1 cellular context compared by ENCODE assay signal in genomic region chr2:239118264-239118663, GRCh38.
TF ChIP-seq lines count a peak whose summit lies in the region.

No MANE protein-coding gene starts in this region.

TF ChIP-seq in SK-N-SH, 30 proteins besides CTCF, POLR2A, EP300 and RAD21 (continued from another document):
- TF ChIP-seq TEAD4 (IDR thresholded peaks at IDR 0.05; ENCODE audit: borderline replicate concordance, insufficient read depth): no peak
- TF ChIP-seq, protein P1, sequence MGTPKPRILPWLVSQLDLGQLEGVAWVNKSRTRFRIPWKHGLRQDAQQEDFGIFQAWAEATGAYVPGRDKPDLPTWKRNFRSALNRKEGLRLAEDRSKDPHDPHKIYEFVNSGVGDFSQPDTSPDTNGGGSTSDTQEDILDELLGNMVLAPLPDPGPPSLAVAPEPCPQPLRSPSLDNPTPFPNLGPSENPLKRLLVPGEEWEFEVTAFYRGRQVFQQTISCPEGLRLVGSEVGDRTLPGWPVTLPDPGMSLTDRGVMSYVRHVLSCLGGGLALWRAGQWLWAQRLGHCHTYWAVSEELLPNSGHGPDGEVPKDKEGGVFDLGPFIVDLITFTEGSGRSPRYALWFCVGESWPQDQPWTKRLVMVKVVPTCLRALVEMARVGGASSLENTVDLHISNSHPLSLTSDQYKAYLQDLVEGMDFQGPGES (IDR thresholded peaks at IDR 0.05; ENCODE audit: low read depth, low read length): no peak
- TF ChIP-seq FOXJ3 (CRISPR knock-in tag; IDR thresholded peaks at IDR 0.05): no peak
- TF ChIP-seq, protein P2, sequence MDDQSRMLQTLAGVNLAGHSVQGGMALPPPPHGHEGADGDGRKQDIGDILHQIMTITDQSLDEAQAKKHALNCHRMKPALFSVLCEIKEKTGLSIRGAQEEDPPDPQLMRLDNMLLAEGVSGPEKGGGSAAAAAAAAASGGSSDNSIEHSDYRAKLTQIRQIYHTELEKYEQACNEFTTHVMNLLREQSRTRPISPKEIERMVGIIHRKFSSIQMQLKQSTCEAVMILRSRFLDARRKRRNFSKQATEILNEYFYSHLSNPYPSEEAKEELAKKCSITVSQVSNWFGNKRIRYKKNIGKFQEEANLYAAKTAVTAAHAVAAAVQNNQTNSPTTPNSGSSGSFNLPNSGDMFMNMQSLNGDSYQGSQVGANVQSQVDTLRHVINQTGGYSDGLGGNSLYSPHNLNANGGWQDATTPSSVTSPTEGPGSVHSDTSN (IDR thresholded peaks at IDR 0.05): no peak
- TF ChIP-seq POLR2AphosphoS5 (IDR thresholded peaks at IDR 0.05; ENCODE audit: low read depth, low read length): no peak
- no peak for TF ChIP-seq CHD2 (IDR thresholded peaks at IDR 0.05; ENCODE audit: low read length, partially characterized antibody)
- no peak for TF ChIP-seq TAF1 (IDR thresholded peaks at IDR 0.05; ENCODE audit: borderline replicate concordance, low read depth, low read length)
- TF ChIP-seq ELF1 (IDR thresholded peaks at IDR 0.05): no peak
